ENCODE assay signal across 3 cellular contexts in the genomic region with DNA sequence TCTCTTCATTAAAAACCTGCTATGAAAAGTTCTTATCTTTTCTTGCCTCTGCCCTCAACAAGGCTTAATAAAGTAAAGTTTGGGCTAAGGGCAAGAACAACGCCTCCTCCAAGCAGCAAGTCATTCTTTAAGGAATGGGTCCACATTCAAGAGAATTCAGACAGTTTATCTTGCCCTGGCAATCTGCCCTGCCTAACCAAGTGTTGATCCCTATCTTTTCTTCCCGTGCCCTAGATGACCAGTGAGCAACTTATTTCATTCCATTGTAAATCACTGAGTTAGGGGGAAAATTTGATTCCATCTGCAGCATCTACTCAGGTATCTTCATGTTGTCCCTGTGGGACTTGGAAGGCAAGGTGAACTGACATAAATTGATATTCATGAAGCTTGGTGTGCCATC.
TF ChIP-seq lines count a peak whose summit lies in the region.

No MANE protein-coding gene starts in this region.

TF ChIP-seq in SK-N-SH, 30 proteins besides CTCF, POLR2A, EP300 and RAD21 (continues in another document):
- TF ChIP-seq, protein P1, sequence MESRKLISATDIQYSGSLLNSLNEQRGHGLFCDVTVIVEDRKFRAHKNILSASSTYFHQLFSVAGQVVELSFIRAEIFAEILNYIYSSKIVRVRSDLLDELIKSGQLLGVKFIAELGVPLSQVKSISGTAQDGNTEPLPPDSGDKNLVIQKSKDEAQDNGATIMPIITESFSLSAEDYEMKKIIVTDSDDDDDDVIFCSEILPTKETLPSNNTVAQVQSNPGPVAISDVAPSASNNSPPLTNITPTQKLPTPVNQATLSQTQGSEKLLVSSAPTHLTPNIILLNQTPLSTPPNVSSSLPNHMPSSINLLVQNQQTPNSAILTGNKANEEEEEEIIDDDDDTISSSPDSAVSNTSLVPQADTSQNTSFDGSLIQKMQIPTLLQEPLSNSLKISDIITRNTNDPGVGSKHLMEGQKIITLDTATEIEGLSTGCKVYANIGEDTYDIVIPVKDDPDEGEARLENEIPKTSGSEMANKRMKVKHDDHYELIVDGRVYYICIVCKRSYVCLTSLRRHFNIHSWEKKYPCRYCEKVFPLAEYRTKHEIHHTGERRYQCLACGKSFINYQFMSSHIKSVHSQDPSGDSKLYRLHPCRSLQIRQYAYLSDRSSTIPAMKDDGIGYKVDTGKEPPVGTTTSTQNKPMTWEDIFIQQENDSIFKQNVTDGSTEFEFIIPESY (IDR thresholded peaks at IDR 0.05; ENCODE audit: borderline replicate concordance, low read depth), result 0 out of 2 replicates have a peak, but pooled peaks have one; percentile 22
- TF ChIP-seq, protein P2, sequence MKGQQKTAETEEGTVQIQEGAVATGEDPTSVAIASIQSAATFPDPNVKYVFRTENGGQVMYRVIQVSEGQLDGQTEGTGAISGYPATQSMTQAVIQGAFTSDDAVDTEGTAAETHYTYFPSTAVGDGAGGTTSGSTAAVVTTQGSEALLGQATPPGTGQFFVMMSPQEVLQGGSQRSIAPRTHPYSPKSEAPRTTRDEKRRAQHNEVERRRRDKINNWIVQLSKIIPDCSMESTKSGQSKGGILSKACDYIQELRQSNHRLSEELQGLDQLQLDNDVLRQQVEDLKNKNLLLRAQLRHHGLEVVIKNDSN (IDR thresholded peaks at IDR 0.05; ENCODE audit: borderline replicate concordance, low read depth), result no peak
- TF ChIP-seq, protein P3, sequence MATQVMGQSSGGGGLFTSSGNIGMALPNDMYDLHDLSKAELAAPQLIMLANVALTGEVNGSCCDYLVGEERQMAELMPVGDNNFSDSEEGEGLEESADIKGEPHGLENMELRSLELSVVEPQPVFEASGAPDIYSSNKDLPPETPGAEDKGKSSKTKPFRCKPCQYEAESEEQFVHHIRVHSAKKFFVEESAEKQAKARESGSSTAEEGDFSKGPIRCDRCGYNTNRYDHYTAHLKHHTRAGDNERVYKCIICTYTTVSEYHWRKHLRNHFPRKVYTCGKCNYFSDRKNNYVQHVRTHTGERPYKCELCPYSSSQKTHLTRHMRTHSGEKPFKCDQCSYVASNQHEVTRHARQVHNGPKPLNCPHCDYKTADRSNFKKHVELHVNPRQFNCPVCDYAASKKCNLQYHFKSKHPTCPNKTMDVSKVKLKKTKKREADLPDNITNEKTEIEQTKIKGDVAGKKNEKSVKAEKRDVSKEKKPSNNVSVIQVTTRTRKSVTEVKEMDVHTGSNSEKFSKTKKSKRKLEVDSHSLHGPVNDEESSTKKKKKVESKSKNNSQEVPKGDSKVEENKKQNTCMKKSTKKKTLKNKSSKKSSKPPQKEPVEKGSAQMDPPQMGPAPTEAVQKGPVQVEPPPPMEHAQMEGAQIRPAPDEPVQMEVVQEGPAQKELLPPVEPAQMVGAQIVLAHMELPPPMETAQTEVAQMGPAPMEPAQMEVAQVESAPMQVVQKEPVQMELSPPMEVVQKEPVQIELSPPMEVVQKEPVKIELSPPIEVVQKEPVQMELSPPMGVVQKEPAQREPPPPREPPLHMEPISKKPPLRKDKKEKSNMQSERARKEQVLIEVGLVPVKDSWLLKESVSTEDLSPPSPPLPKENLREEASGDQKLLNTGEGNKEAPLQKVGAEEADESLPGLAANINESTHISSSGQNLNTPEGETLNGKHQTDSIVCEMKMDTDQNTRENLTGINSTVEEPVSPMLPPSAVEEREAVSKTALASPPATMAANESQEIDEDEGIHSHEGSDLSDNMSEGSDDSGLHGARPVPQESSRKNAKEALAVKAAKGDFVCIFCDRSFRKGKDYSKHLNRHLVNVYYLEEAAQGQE (IDR thresholded peaks at IDR 0.05; ENCODE audit: low read depth, low read length), result no peak
- TF ChIP-seq FOSL2 (IDR thresholded peaks at IDR 0.05; ENCODE audit: borderline replicate concordance, low read depth) (no peak), TCF12 (IDR thresholded peaks at IDR 0.05) (peak; percentile 73), TEAD4 (IDR thresholded peaks at IDR 0.05; ENCODE audit: borderline replicate concordance, insufficient read depth) (peak; percentile 66; the same call in 1 of the 2 replicates), SMC3 (IDR thresholded peaks at IDR 0.05; ENCODE audit: low read depth, low read length) (no peak)
- TF ChIP-seq, protein P4, sequence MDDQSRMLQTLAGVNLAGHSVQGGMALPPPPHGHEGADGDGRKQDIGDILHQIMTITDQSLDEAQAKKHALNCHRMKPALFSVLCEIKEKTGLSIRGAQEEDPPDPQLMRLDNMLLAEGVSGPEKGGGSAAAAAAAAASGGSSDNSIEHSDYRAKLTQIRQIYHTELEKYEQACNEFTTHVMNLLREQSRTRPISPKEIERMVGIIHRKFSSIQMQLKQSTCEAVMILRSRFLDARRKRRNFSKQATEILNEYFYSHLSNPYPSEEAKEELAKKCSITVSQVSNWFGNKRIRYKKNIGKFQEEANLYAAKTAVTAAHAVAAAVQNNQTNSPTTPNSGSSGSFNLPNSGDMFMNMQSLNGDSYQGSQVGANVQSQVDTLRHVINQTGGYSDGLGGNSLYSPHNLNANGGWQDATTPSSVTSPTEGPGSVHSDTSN (IDR thresholded peaks at IDR 0.05), result peak; percentile 62

TF ChIP-seq in SK-N-SH treated with all-trans-retinoic acid at 6 μM for 48 hours, 23 proteins besides CTCF, POLR2A, EP300 and RAD21 (continued from another document):
- TF ChIP-seq, protein P5, sequence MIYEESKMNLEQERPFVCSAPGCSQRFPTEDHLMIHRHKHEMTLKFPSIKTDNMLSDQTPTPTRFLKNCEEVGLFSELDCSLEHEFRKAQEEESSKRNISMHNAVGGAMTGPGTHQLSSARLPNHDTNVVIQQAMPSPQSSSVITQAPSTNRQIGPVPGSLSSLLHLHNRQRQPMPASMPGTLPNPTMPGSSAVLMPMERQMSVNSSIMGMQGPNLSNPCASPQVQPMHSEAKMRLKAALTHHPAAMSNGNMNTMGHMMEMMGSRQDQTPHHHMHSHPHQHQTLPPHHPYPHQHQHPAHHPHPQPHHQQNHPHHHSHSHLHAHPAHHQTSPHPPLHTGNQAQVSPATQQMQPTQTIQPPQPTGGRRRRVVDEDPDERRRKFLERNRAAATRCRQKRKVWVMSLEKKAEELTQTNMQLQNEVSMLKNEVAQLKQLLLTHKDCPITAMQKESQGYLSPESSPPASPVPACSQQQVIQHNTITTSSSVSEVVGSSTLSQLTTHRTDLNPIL (CRISPR knock-in tag; IDR thresholded peaks at IDR 0.05; ENCODE audit: low read depth), result no peak
- TF ChIP-seq, protein P6, sequence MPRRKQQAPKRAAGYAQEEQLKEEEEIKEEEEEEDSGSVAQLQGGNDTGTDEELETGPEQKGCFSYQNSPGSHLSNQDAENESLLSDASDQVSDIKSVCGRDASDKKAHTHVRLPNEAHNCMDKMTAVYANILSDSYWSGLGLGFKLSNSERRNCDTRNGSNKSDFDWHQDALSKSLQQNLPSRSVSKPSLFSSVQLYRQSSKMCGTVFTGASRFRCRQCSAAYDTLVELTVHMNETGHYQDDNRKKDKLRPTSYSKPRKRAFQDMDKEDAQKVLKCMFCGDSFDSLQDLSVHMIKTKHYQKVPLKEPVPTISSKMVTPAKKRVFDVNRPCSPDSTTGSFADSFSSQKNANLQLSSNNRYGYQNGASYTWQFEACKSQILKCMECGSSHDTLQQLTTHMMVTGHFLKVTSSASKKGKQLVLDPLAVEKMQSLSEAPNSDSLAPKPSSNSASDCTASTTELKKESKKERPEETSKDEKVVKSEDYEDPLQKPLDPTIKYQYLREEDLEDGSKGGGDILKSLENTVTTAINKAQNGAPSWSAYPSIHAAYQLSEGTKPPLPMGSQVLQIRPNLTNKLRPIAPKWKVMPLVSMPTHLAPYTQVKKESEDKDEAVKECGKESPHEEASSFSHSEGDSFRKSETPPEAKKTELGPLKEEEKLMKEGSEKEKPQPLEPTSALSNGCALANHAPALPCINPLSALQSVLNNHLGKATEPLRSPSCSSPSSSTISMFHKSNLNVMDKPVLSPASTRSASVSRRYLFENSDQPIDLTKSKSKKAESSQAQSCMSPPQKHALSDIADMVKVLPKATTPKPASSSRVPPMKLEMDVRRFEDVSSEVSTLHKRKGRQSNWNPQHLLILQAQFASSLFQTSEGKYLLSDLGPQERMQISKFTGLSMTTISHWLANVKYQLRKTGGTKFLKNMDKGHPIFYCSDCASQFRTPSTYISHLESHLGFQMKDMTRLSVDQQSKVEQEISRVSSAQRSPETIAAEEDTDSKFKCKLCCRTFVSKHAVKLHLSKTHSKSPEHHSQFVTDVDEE (CRISPR knock-in tag; IDR thresholded peaks at IDR 0.05), result no peak

TF ChIP-seq in HCT116, 20 proteins besides CTCF, POLR2A, EP300 and RAD21 (continued from another document):
- TF ChIP-seq, protein P3 (IDR thresholded peaks at IDR 0.05; ENCODE audit: low read depth), result no peak
- TF ChIP-seq POLR2AphosphoS5 (IDR thresholded peaks at IDR 0.05; ENCODE audit: low read depth, low read length), result no peak
- no peak for TF ChIP-seq ZFX (IDR thresholded peaks at IDR 0.05)
- TF ChIP-seq EZH2 (IDR thresholded peaks at IDR 0.05), result no peak
- TF ChIP-seq SRF (IDR thresholded peaks at IDR 0.05; ENCODE audit: low read depth), result no peak
- TF ChIP-seq, protein P1 (IDR thresholded peaks at IDR 0.05; ENCODE audit: extremely low read depth, insufficient replicate concordance, low read length), result no peak
- TF ChIP-seq ZNF274 (IDR thresholded peaks at IDR 0.05; ENCODE audit: low read depth, low read length), result no peak
- TF ChIP-seq CBX3 (IDR thresholded peaks at IDR 0.05; ENCODE audit: low read depth), result no peak
- no peak for TF ChIP-seq EGR1 (IDR thresholded peaks at IDR 0.05; ENCODE audit: low read depth)
- TF ChIP-seq YY1 (IDR thresholded peaks at IDR 0.05; ENCODE audit: extremely low read depth, insufficient replicate concordance, low read depth, low read length), result no peak
TF ChIP-seq in HCT116: peak in this region for 0.
